16 cellular contexts compared by ENCODE assay signal in the genomic region with DNA sequence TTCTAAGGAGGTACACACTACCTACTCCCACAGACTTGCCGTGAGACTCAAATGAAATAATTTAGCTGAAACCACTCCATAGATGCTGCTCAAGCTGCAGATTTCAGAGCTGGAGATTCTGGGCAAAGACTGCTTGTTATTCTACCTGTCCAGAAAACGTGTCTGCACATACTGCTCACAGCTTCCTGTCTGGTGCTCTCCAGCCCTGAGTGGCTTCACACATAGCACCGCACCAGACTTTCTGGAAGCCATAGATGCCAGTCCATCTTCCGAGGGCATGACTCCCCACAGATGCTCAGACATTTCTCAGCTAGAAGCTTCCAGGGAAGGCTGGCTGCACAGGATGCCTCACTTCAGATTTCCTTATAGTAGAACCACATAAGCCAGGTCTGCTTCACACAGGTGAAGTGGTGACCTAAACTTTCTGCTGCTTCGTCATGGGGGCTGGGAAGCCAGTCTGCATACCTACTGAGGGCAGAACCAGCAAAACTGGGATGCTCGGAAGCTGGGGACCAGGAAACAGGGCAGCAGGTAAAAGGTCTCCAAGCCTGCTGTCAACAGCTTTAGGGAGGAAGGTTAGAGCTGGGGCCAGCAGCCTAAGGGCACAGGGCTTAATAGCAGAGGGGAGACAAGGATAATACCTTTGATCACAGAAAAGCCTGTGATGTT. TPM values are rescaled to one million over a fixed set of nuclear protein-coding genes. Genes with fewer than 3 reads are reported as not detected.
DNase-seq lines count a peak whose midpoint lies in the region; ATAC-seq, FAIRE-seq and TF ChIP-seq lines count a peak whose summit lies in the region.
"Had no signal": no experiment of that assay in that cellular context is flagged by ENCODE, and none has a peak within 500 bp of the region (broad histone marks: within the 10 kb centered on the region; RNA-seq: fewer than 3 reads in every experiment).

No MANE protein-coding gene starts in this region.

- peak overlapping the region in 1 of 11 experiments; percentile 27; a peak in 1 of 22 replicates for H3K27ac ChIP-seq in BLaER1 treated with 17β-estradiol and CSF1 and Interleukin-3, amounts not matched to agents 10 nM and 100 nM
- no peak overlapping the region for H3K27ac ChIP-seq in foreskin keratinocyte
- no peak overlapping the region for H3K27ac ChIP-seq in adrenal gland
- H3K27ac ChIP-seq: neural progenitor cell had no signal

- no peak overlapping the region; a peak in 1 of 22 replicates for H3K9ac ChIP-seq in BLaER1 treated with 17β-estradiol and CSF1 and Interleukin-3, amounts not matched to agents 10 nM and 100 nM
- H3K9ac ChIP-seq: neural progenitor cell had no signal

- H3K36me3 Mint-ChIP-seq in activated CD8-positive, alpha-beta T cell treated with anti-CD3 and anti-CD28 coated beads, Interleukin-2, amount 10 ng/mL, durations not matched to agents 7 days and 5 days (ENCODE audit: low read depth), result peaks cover 15% of the 10 kb centered on the region

- H3K9me3 Mint-ChIP-seq in activated CD8-positive, alpha-beta T cell treated with anti-CD3 and anti-CD28 coated beads, Interleukin-2, amount 10 ng/mL, durations not matched to agents 7 days and 5 days (ENCODE audit: insufficient read depth), result no peaks in the 10 kb centered on the region
- H3K9me3 Mint-ChIP-seq: neural progenitor cell had no signal

- no peaks in the 10 kb centered on the region for H3K27me3 Mint-ChIP-seq in activated CD8-positive, alpha-beta T cell treated with anti-CD3 and anti-CD28 coated beads, Interleukin-2, amount 10 ng/mL, durations not matched to agents 7 days and 5 days (ENCODE audit: low read depth)

- peak overlapping the region; percentile 78 to 91 (median 85) for H3K4me2 ChIP-seq in BLaER1 treated with 17β-estradiol and CSF1 and Interleukin-3, amounts not matched to agents 10 nM and 100 nM
- H3K4me2 ChIP-seq: neural progenitor cell had no signal

- peaks cover 49 to 82% (median 64%) of the 10 kb centered on the region in 10 experiments for H3K4me1 ChIP-seq in BLaER1 treated with 17β-estradiol and CSF1 and Interleukin-3, amounts not matched to agents 10 nM and 100 nM
- H3K4me1 ChIP-seq in foreskin keratinocyte (no peaks in the 10 kb centered on the region), adrenal gland (replicated peaks in 1 of 2) (peaks cover 0 to 58% of the 10 kb centered on the region in 2 donors)

- peaks cover 0 to 14% (median 4%) of the 10 kb centered on the region in 11 experiments; a peak in 10 of 22 replicates for H3K9me3 ChIP-seq in BLaER1 treated with 17β-estradiol and CSF1 and Interleukin-3, amounts not matched to agents 10 nM and 100 nM (replicated peaks in 1 of 11)
- H3K9me3 ChIP-seq in adrenal gland (replicated peaks in 1 of 3), result no peaks in the 10 kb centered on the region

- TF ChIP-seq POLR2A in adrenal gland (IDR thresholded peaks at IDR 0.05), result no peak

- no peak for TF ChIP-seq CTCF in foreskin keratinocyte (conservative IDR thresholded peaks at IDR 0.05)
- TF ChIP-seq CTCF in adrenal gland (IDR thresholded peaks at IDR 0.05), result no peak

- WGBS in adrenal gland, 4 donors, result 77 to 93% (median 88%) methylated on average over 6 of the region's 6 CpGs

- peak overlapping the region; percentile 65 for H3K27ac Mint-ChIP-seq in activated CD8-positive, alpha-beta T cell treated with anti-CD3 and anti-CD28 coated beads, Interleukin-2, amount 10 ng/mL, durations not matched to agents 7 days and 5 days
- H3K27ac Mint-ChIP-seq: neural progenitor cell had no signal

- CTCF ChIA-PET in activated CD8-positive, alpha-beta T cell treated with anti-CD3 and anti-CD28 coated beads, Interleukin-2, amount 10 ng/mL, durations not matched to agents 7 days and 5 days (lab: Charles Lee), result interaction anchor here (1.2 to 4.4 kb wide), 5 partner anchors 9 to 83 kb away, joined by 4 to 34 read pairs (median 5); partner anchors contain the start of gene CCDC6

- intact Hi-C loops in adrenal gland (cut with DNase I), result no loop called here

- H3K4me3 ChIP-seq in BLaER1 treated with 17β-estradiol and CSF1 and Interleukin-3, amounts not matched to agents 10 nM and 100 nM, result no peak overlapping the region
- no peak overlapping the region for H3K4me3 ChIP-seq in adrenal gland
- H3K4me3 ChIP-seq: neural progenitor cell had no signal

- H3K4me1 Mint-ChIP-seq in activated CD8-positive, alpha-beta T cell treated with anti-CD3 and anti-CD28 coated beads, Interleukin-2, amount 10 ng/mL, durations not matched to agents 7 days and 5 days (ENCODE audit: low read depth), result peaks cover 60% of the 10 kb centered on the region
- H3K4me1 Mint-ChIP-seq: neural progenitor cell had no signal

- POLR2A ChIA-PET in activated CD8-positive, alpha-beta T cell treated with anti-CD3 and anti-CD28 coated beads, Interleukin-2, amount 10 ng/mL, durations not matched to agents 7 days and 5 days (lab: Charles Lee), result interaction anchor here (1.5 to 1.7 kb wide), 3 partner anchors 9 to 18 kb away, joined by 3 to 13 read pairs (median 3); partner anchors contain the start of gene CCDC6

- peak; percentile 33 for FAIRE-seq in GM18507 (lab: Jason Lieb, UNC)
- FAIRE-seq: colon, RCC 7860 had no signal

- peak; percentile 62 for ATAC-seq in activated CD8-positive, alpha-beta T cell treated with anti-CD3 and anti-CD28 coated beads, Interleukin-2, amount 10 ng/mL, durations not matched to agents 7 days and 5 days
- peak; percentile 13 for ATAC-seq in foreskin keratinocyte
- ATAC-seq in HG02885 (IDR thresholded peaks at IDR 0.05; ENCODE audit: poor library complexity, unreplicated experiment), result no peak

- peaks cover 49 to 99% (median 84%) of the 10 kb centered on the region in 11 experiments; a peak in 21 of 22 replicates for H4K20me1 ChIP-seq in BLaER1 treated with 17β-estradiol and CSF1 and Interleukin-3, amounts not matched to agents 10 nM and 100 nM

- H3K27me3 ChIP-seq in BLaER1 treated with 17β-estradiol and CSF1 and Interleukin-3, amounts not matched to agents 10 nM and 100 nM, result no peaks in the 10 kb centered on the region
- H3K27me3 ChIP-seq in foreskin keratinocyte, result no peaks in the 10 kb centered on the region
- H3K27me3 ChIP-seq in adrenal gland, result no peaks in the 10 kb centered on the region
- H3K27me3 ChIP-seq: neural progenitor cell had no signal

- DNase-seq in GM18507 (ENCODE audit: extremely low spot score, insufficient read length, low read depth), result no peak
- no peak for DNase-seq in activated CD8-positive, alpha-beta T cell treated with anti-CD3 and anti-CD28 coated beads, Interleukin-2, amount 10 ng/mL, durations not matched to agents 7 days and 5 days
- DNase-seq in foreskin keratinocyte, result no peak
- no peak for DNase-seq in adrenal gland
- DNase-seq in retina, result no peak
- DNase-seq in NCI-H526 (lab: John Stamatoyannopoulos, UW), result no peak
- DNase-seq: DMS 273 treated with DMSO at 0.1 percent for 48 hours; mammary epithelial cell; NCI-H2029; NCI-H748 treated with DMSO at 0.1 percent for 48 hours; stimulated activated CD4-positive, alpha-beta T cell treated with anti-CD3 and anti-CD28 coated beads, Interleukin-15, amount 100 ng/mL, for 24 hours had no signal

- H3K4me3 Mint-ChIP-seq in activated CD8-positive, alpha-beta T cell treated with anti-CD3 and anti-CD28 coated beads, Interleukin-2, amount 10 ng/mL, durations not matched to agents 7 days and 5 days, result no peak overlapping the region
- H3K4me3 Mint-ChIP-seq: neural progenitor cell had no signal

- H3K36me3 ChIP-seq in BLaER1 treated with 17β-estradiol and CSF1 and Interleukin-3, amounts not matched to agents 10 nM and 100 nM, result peaks cover 9 to 44% (median 25%) of the 10 kb centered on the region in 11 experiments; a peak in 20 of 22 replicates
- H3K36me3 ChIP-seq in adrenal gland (replicated peaks in 1 of 2), result no peaks in the 10 kb centered on the region

RNA-seq across cellular contexts. Expression of gene CCDC6, which starts 18.2 kb away (rescaled TPM):
- total RNA-seq in activated CD8-positive, alpha-beta T cell treated with anti-CD3 and anti-CD28 coated beads, Interleukin-2, amount 10 ng/mL, durations not matched to agents 7 days and 5 days, result 10 to 100 TPM; 18.3 to 19.4 TPM
- 47.9 and 49.3 TPM in 2 replicates for total RNA-seq in foreskin keratinocyte
- 11.6 and 15.2 TPM in 2 replicates for polyA plus RNA-seq in foreskin keratinocyte
- total RNA-seq in adrenal gland, result 10 to 100 TPM; 29.3 to 53.3 (median 34.5) TPM
- polyA plus RNA-seq in adrenal gland, result 10 to 100 TPM in 1 of 3 donors, 1 to 10 TPM in 2; 7.1 to 35.7 (median 9.2) TPM
